Comparison of ENCODE assay signal across 7 cellular contexts in the genomic region with DNA sequence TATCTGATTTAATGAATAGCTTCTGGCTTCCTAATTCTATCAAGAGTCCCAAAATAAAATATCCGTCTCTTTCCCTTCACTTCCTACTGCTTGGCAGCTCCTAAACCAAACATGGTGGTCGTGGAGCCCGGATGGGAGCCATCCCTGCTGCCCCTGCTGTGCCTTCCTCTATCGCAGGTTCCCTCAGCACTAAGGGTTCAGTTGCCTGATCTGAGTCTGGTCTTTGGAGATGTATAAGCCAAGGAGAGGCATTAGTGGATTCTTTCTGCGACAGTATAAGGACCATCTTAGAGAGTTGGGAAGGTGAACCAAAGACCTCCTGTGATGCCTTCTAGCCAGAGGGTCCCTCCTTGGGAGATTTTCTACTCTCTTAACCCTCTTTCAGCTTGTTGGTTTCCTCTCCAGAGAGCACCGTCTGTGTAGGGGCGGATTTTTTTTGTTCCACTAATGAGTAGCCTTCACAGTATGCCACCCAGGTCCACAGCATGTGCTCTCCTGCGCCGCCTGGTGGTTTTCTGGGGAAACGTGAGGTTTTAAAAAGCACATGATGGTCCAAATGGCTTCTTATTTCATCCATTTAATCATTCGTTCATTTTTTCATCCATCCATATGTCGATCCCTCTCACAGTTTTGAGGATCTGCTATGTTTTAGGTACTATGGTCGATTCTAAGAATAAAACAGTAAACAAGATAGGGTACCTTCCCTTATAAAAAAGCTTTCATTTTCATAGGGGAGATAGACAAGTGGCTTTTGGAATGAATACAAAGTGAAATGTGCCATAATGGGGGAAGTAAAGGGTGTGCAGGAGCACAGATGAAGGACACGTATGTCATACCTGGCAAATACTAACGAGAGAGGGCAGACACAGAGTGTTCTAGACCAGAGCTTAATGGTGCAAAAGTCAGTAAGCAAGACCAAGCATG.
DNase-seq lines count a peak whose midpoint lies in the region; ATAC-seq, FAIRE-seq and TF ChIP-seq lines count a peak whose summit lies in the region.

No MANE protein-coding gene starts in this region.

- CTCF ChIA-PET in K562 (lab: Yijun Ruan, JAX; ENCODE audit: low intra/inter-chr PET ratio): interaction anchor here (0.6 to 2.9 kb wide), 4 partner anchors 100 to 1271 kb away, joined by 3 to 26 read pairs (median 5); no protein-coding TSS in a partner anchor

- TF ChIP-seq POLR2A in K562 (conservative IDR thresholded peaks at IDR 0.05): no peak

- H3F3A ChIP-seq in MM.1S (ENCODE audit: insufficient read depth, low read length): no peaks in the 10 kb centered on the region

- BruUV-seq in K562 (replicated peaks; lab: Mats Ljungman, UMichigan): no TSS peak

- H3K4me1 ChIP-seq in MM.1S (ENCODE audit: low read length): 0 out of 2 replicates have a peak, but pooled peaks cover 4% of the 10 kb centered on the region
- H3K4me1 ChIP-seq in SJSA1 (replicated peaks): no peaks in the 10 kb centered on the region
- no peaks in the 10 kb centered on the region for H3K4me1 ChIP-seq in K562 (replicated peaks in 1 of 2; ENCODE audit: control insufficient read depth in 2 of 2, insufficient read depth in 2 of 2, low read length in 2 of 2)

- no peak overlapping the region for H3K9ac ChIP-seq in MM.1S (ENCODE audit: low read length)
- no peak overlapping the region for H3K9ac ChIP-seq in K562 (ENCODE audit: insufficient read depth in 1 of 2, low read depth in 2 of 2, low read length in 2 of 2)

- H3K36me3 ChIP-seq in MM.1S (replicated peaks; ENCODE audit: insufficient read depth, low read length) (no peaks in the 10 kb centered on the region), SJSA1 (no peaks in the 10 kb centered on the region), K562 (ENCODE audit: control insufficient read depth, insufficient read depth, low read length) (no peaks in the 10 kb centered on the region)

- H4K20me1 ChIP-seq in MM.1S (ENCODE audit: insufficient read depth, low read length) (no peaks in the 10 kb centered on the region), K562 (replicated peaks; ENCODE audit: control insufficient read depth, insufficient read depth, low read length) (no peaks in the 10 kb centered on the region)

- H3K27ac ChIP-seq in MM.1S (ENCODE audit: low read length): no peak overlapping the region
- H3K27ac ChIP-seq in SJSA1: no peak overlapping the region
- H3K27ac ChIP-seq in K562 (ENCODE audit: extremely low read depth, low read depth, low read length): no peak overlapping the region

- peak; percentile 79 to 87 for TF ChIP-seq RAD21 in K562 (CRISPR knock-in tag; conservative IDR thresholded peaks at IDR 0.05 in 1 of 2, IDR thresholded peaks at IDR 0.05 in 1 of 2)

- WGBS in K562 (ENCODE audit: insufficient coverage, low coverage, missing lambda C conversion rate): 4% methylated on average over 15 of the region's 15 CpGs

- in situ Hi-C loops in K562 (cut with MboI): no loop called here

- H3K27me3 ChIP-seq in MM.1S (replicated peaks; ENCODE audit: insufficient read depth, low read length): no peaks in the 10 kb centered on the region
- H3K27me3 ChIP-seq in SJSA1 (replicated peaks): peaks cover 6% of the 10 kb centered on the region
- peaks cover 10 to 45% of the 10 kb centered on the region in 2 experiments; a peak in 3 of 5 replicates for H3K27me3 ChIP-seq in K562 (ENCODE audit: control insufficient read depth in 2 of 2, insufficient read depth in 2 of 2, low read length in 2 of 2)

- peak; percentile 5 for DNase-seq in GM04503 (ENCODE audit: low read depth)
- peak; percentile 81 for DNase-seq in MM.1S
- peak; percentile 12 to 57 for DNase-seq in SJSA1 (ENCODE audit: low read depth in 1 of 2, low spot score in 2 of 2)
- DNase-seq in K562 (ENCODE audit: extremely low read depth in 1 of 4, low spot score in 3 of 4): peak; percentile 73 to 77 (median 75)
- DNase-seq in iPS DF 4.7 (ENCODE audit: extremely low read depth, low spot score): peak; percentile 72
- DNase-seq in stimulated activated CD4-positive, alpha-beta T cell treated with anti-CD3 and anti-CD28 coated beads, Interleukin-12 subunit alpha, Interleukin-12 subunit beta, amount 100 ng/mL, for 4 hours: peak; percentile 37

- H3K9me2 ChIP-seq in MM.1S (replicated peaks; ENCODE audit: insufficient read depth, low read length): no peaks in the 10 kb centered on the region

- H3K4me2 ChIP-seq in MM.1S (ENCODE audit: low read depth, low read length) (peak overlapping the region; percentile 35; the same call in 1 of the 2 replicates), K562 (ENCODE audit: insufficient read depth, low read length) (no peak overlapping the region)

- POLR2A ChIA-PET in K562 (lab: Yijun Ruan, JAX): interaction anchor here (0.7 to 1.1 kb wide), 3 partner anchors 14 to 219 kb away, joined by 3 read pairs; no protein-coding TSS in a partner anchor

- H2AFZ ChIP-seq in MM.1S (ENCODE audit: low read length) (peak overlapping the region; percentile 18), K562 (ENCODE audit: low read depth, low read length) (no peak overlapping the region)

- H3K79me2 ChIP-seq in MM.1S (ENCODE audit: low read length) (no peaks in the 10 kb centered on the region), K562 (ENCODE audit: control insufficient read depth, insufficient read depth, low read length) (no peaks in the 10 kb centered on the region)

- peak; percentile 93 for ATAC-seq in K562
- no peak for ATAC-seq in HG02763 (IDR thresholded peaks at IDR 0.05; ENCODE audit: unreplicated experiment)

- no peak for TF ChIP-seq EP300 in K562 (IDR thresholded peaks at IDR 0.05; ENCODE audit: low read length)

- intact Hi-C loops in K562 (cut with micrococcal nuclease): loop anchor here (1.0 to 10.0 kb wide), 3 partner anchors 114 to 377 kb away; no protein-coding TSS in a partner anchor

- TF ChIP-seq CTCF in MM.1S (IDR thresholded peaks at IDR 0.05; ENCODE audit: low read length) (peak; percentile 99), K562 (IDR thresholded peaks at IDR 0.05 in 2 of 3, conservative IDR thresholded peaks at IDR 0.05 in 1 of 3; ENCODE audit: insufficient read depth in 2 of 3, low read depth in 1 of 3, low read length in 3 of 3) (peak; percentile 90 to 97 (median 96))

- H3K9me1 ChIP-seq in K562 (ENCODE audit: control insufficient read depth, insufficient read depth, low read length): no peaks in the 10 kb centered on the region

- H3K4me3 ChIP-seq in MM.1S (ENCODE audit: low read length) (no peak overlapping the region; the same call in 1 of the 2 replicates), SJSA1 (no peak overlapping the region), K562 (no peak overlapping the region)

- FAIRE-seq in K562 (lab: Jason Lieb, UNC): peak; percentile 97

- H3K9me3 ChIP-seq in MM.1S (replicated peaks; ENCODE audit: insufficient read depth, low read length) (no peaks in the 10 kb centered on the region), SJSA1 (replicated peaks) (no peaks in the 10 kb centered on the region), K562 (replicated peaks; ENCODE audit: control insufficient read depth, insufficient read depth, low read depth, low read length) (no peaks in the 10 kb centered on the region)

TF ChIP-seq in K562, 482 proteins besides CTCF, POLR2A, EP300 and RAD21 (continues in another document):
- TF ChIP-seq HIVEP1 (CRISPR knock-in tag; IDR thresholded peaks at IDR 0.05): no peak
- TF ChIP-seq CREB1 (IDR thresholded peaks at IDR 0.05): no peak
- 0 out of 2 replicates have a peak, but pooled peaks have one; percentile 32 for TF ChIP-seq CREB1 (CRISPR knock-in tag; IDR thresholded peaks at IDR 0.05)

Comparison
In these comparisons a context has a peak if more than half of its experiments do, and no peak if none do; other contexts are left out.
1. DNase-seq: peak in every context shown above with its lines; median percentile 81 in MM.1S; 75 in K562; 72 in iPS DF 4.7; 37 in stimulated activated CD4-positive, alpha-beta T cell treated with anti-CD3 and anti-CD28 coated beads, Interleukin-12 subunit alpha, Interleukin-12 subunit beta, amount 100 ng/mL, for 4 hours; 34 in SJSA1; 5 in GM04503.